9 cellular contexts compared by ENCODE assay signal in genomic region chr1:203327684-203328457, GRCh38. TPM values are rescaled to one million over a fixed set of nuclear protein-coding genes. Genes with fewer than 3 reads are reported as not detected.
DNase-seq lines count a peak whose midpoint lies in the region; ATAC-seq and TF ChIP-seq lines count a peak whose summit lies in the region.
"Had no signal": no experiment of that assay in that cellular context is flagged by ENCODE, and none has a peak within 500 bp of the region (broad histone marks: within the 10 kb centered on the region; RNA-seq: fewer than 3 reads in every experiment).

No MANE protein-coding gene starts in this region.

- ATAC-seq in HG03045 (IDR thresholded peaks at IDR 0.05; ENCODE audit: unreplicated experiment): peak; percentile 27

- H3K27ac ChIP-seq in suprapubic skin: peak overlapping the region; percentile 93

- H3K9ac ChIP-seq in endocrine pancreas (ENCODE audit: control insufficient read depth, insufficient read depth, low read length): peak overlapping the region; percentile 74

- peak overlapping the region; percentile 95 for H3K27ac Mint-ChIP-seq in activated CD4-positive, alpha-beta memory T cell treated with anti-CD3 and anti-CD28 coated beads, Interleukin-2, amount 10 ng/mL, durations not matched to agents 7 days and 5 days

- POLR2A ChIA-PET in activated CD4-positive, alpha-beta memory T cell treated with anti-CD3 and anti-CD28 coated beads, Interleukin-2, amount 10 ng/mL, durations not matched to agents 7 days and 5 days (lab: Charles Lee): interaction anchor here (1.3 to 10.2 kb wide), 10 partner anchors 8 to 355 kb away, joined by 4 to 433 read pairs (median 36); partner anchors contain the start of gene BTG2

- TF ChIP-seq CTCF in suprapubic skin (IDR thresholded peaks at IDR 0.05): peak in 1 of 2 donors; percentile 16

- H3K36me3 Mint-ChIP-seq in activated CD4-positive, alpha-beta memory T cell treated with anti-CD3 and anti-CD28 coated beads, Interleukin-2, amount 10 ng/mL, durations not matched to agents 7 days and 5 days (ENCODE audit: low read depth): no peaks in the 10 kb centered on the region

- H3K27me3 ChIP-seq in endocrine pancreas (ENCODE audit: control insufficient read depth, insufficient read depth, low read length) (no peaks in the 10 kb centered on the region), suprapubic skin (no peaks in the 10 kb centered on the region)

- H3K9me3 ChIP-seq in endocrine pancreas (ENCODE audit: control insufficient read depth, low read length): no peaks in the 10 kb centered on the region
- no peaks in the 10 kb centered on the region for H3K9me3 ChIP-seq in suprapubic skin

- H3K4me1 ChIP-seq in endocrine pancreas (ENCODE audit: control insufficient read depth, insufficient read depth, low read length): peaks cover 5% of the 10 kb centered on the region
- H3K4me1 ChIP-seq in suprapubic skin: peaks cover 54% of the 10 kb centered on the region

- WGBS in suprapubic skin: 5% methylated on average over 31 of the region's 31 CpGs

- peaks cover 57% of the 10 kb centered on the region for H3K4me1 Mint-ChIP-seq in activated CD4-positive, alpha-beta memory T cell treated with anti-CD3 and anti-CD28 coated beads, Interleukin-2, amount 10 ng/mL, durations not matched to agents 7 days and 5 days

- H3K4me3 ChIP-seq in endocrine pancreas (ENCODE audit: control insufficient read depth, insufficient read depth, low read length) (no peak overlapping the region), suprapubic skin (peak overlapping the region; percentile 56)

- no peak for TF ChIP-seq EP300 in suprapubic skin (IDR thresholded peaks at IDR 0.05)

- TF ChIP-seq POLR2A in GM18526 (IDR thresholded peaks at IDR 0.05; ENCODE audit: extremely low read depth, insufficient read length) (peak; percentile 1), suprapubic skin (IDR thresholded peaks at IDR 0.05) (no peak)

- H3K36me3 ChIP-seq in endocrine pancreas (ENCODE audit: control insufficient read depth, insufficient read depth, low read length) (no peaks in the 10 kb centered on the region), suprapubic skin (no peaks in the 10 kb centered on the region)

- DNase-seq in AML-193 (lab: John Stamatoyannopoulos, UW) (peak; percentile 84 to 90), NCI-H345 (lab: John Stamatoyannopoulos, UW) (peak; percentile 85), mesenteric fat pad (ENCODE audit: low spot score) (peak; percentile 92), suprapubic skin (ENCODE audit: low spot score in 2 of 2) (peak in 1 of 2 donors; percentile 89)
- DNase-seq in activated CD4-positive, alpha-beta memory T cell treated with anti-CD3 and anti-CD28 coated beads, Interleukin-2, amount 10 ng/mL, durations not matched to agents 7 days and 5 days: peak; percentile 80

- no peaks in the 10 kb centered on the region for H3K27me3 Mint-ChIP-seq in activated CD4-positive, alpha-beta memory T cell treated with anti-CD3 and anti-CD28 coated beads, Interleukin-2, amount 10 ng/mL, durations not matched to agents 7 days and 5 days

- H3K9me3 Mint-ChIP-seq in activated CD4-positive, alpha-beta memory T cell treated with anti-CD3 and anti-CD28 coated beads, Interleukin-2, amount 10 ng/mL, durations not matched to agents 7 days and 5 days: no peaks in the 10 kb centered on the region

- CTCF ChIA-PET in activated CD4-positive, alpha-beta memory T cell treated with anti-CD3 and anti-CD28 coated beads, Interleukin-2, amount 10 ng/mL, durations not matched to agents 7 days and 5 days (lab: Charles Lee): interaction anchor here (0.6 to 12.4 kb wide), 19 partner anchors 10 to 160 kb away, joined by 3 to 238 read pairs (median 5); partner anchors contain the start of gene BTG2

- peak overlapping the region; percentile 75 for H3K4me3 Mint-ChIP-seq in activated CD4-positive, alpha-beta memory T cell treated with anti-CD3 and anti-CD28 coated beads, Interleukin-2, amount 10 ng/mL, durations not matched to agents 7 days and 5 days

RNA-seq across cellular contexts. Expression of gene BTG2, which starts 22.6 kb away (rescaled TPM):
- total RNA-seq in activated CD4-positive, alpha-beta memory T cell treated with anti-CD3 and anti-CD28 coated beads, Interleukin-2, amount 10 ng/mL, durations not matched to agents 7 days and 5 days: 100 to 1,000 TPM; 116 TPM
- total RNA-seq in mesenteric fat pad (178 TPM), suprapubic skin (100 to 1,000 TPM; 160 to 319 (median 193) TPM)

RNA-seq across cellular contexts. Expression of gene FMOD, which starts 23.1 kb away (rescaled TPM):
- total RNA-seq in activated CD4-positive, alpha-beta memory T cell treated with anti-CD3 and anti-CD28 coated beads, Interleukin-2, amount 10 ng/mL, durations not matched to agents 7 days and 5 days: under 1 TPM; 0.23 to 0.45 TPM
- 95.2 TPM for total RNA-seq in mesenteric fat pad
- 10 to 100 TPM; 13.3 to 36.6 (median 22.9) TPM for total RNA-seq in suprapubic skin
- total RNA-seq: T-helper 2 cell treated with Interferon-gamma antibody and Interleukin-4, amounts not matched to agents 100 ng/mL and 5 ng/mL, for 36 hours had no signal

Comparison
In these comparisons a context has a peak if more than half of its experiments do, and no peak if none do; other contexts are left out.
1. RNA of gene FMOD, which starts 23.1 kb away (total RNA-seq): 95.2 TPM in mesenteric fat pad (single experiment) and 13.3 to 36.6 TPM in suprapubic skin; 0.23 to 0.45 TPM in activated CD4-positive, alpha-beta memory T cell treated with anti-CD3 and anti-CD28 coated beads, Interleukin-2, amount 10 ng/mL, durations not matched to agents 7 days and 5 days; every median in the first group is over 4 times any median in the second.